ENCODE assay signal across 8 cellular contexts in genomic region chr12:116910645-116911449, GRCh38. TPM values are rescaled to one million over a fixed set of nuclear protein-coding genes. Genes with fewer than 3 reads are reported as not detected.
DNase-seq lines count a peak whose midpoint lies in the region; ATAC-seq and TF ChIP-seq lines count a peak whose summit lies in the region.

FBXW8 (plus strand) TSS chr12:116910950; CDS start chr12:116911038, 88 bp downstream.

- peaks cover 1% of the 10 kb centered on the region for H3K36me3 Mint-ChIP-seq in IgD-negative memory B cell

- peaks cover 5% of the 10 kb centered on the region for H3K4me1 ChIP-seq in RWPE2 (ENCODE audit: insufficient read depth, poor library complexity, severe bottlenecking)

- H3K27ac ChIP-seq in RWPE2 (ENCODE audit: poor library complexity, severe bottlenecking) (peak within 1 kb of the TSS; percentile 60), temporal lobe (ENCODE audit: low read depth, low read length) (no peak within 1 kb of the TSS)

- no peak for TF ChIP-seq CTCF in RWPE2 (IDR thresholded peaks at IDR 0.05; ENCODE audit: poor library complexity, severe bottlenecking)

- ATAC-seq in GM21529 (IDR thresholded peaks at IDR 0.05; ENCODE audit: unreplicated experiment) (peak; percentile 83), RWPE2 (ENCODE audit: low read depth) (peak; percentile 90)

- H3K27me3 ChIP-seq in RWPE2 (ENCODE audit: insufficient read depth, poor library complexity, severe bottlenecking): no peaks in the 10 kb centered on the region

- peaks cover 8 to 25% (median 21%) of the 10 kb centered on the region in 3 donors for H3K4me1 Mint-ChIP-seq in IgD-negative memory B cell

- peak within 1 kb of the TSS; percentile 99 for H3K4me3 ChIP-seq in RWPE2 (ENCODE audit: severe bottlenecking)

- no peaks in the 10 kb centered on the region for H3K9me3 ChIP-seq in RWPE2 (ENCODE audit: severe bottlenecking)

- H3K36me3 ChIP-seq in RWPE2 (ENCODE audit: low read depth): peaks cover 5% of the 10 kb centered on the region; the same call in 1 of the 2 replicates

- no peaks in the 10 kb centered on the region for H3K9me3 Mint-ChIP-seq in IgD-negative memory B cell

- peak within 1 kb of the TSS; percentile 47 to 90 (median 82) for H3K27ac Mint-ChIP-seq in IgD-negative memory B cell

- peaks cover 1% of the 10 kb centered on the region for H3K27me3 Mint-ChIP-seq in IgD-negative memory B cell

- H3K4me3 Mint-ChIP-seq in IgD-negative memory B cell: peak within 1 kb of the TSS; percentile 88 to 97 (median 95)

- peak; percentile 45 for DNase-seq in DMS79 treated with DMSO at 0.1 percent for 48 hours (lab: John Stamatoyannopoulos, UW)
- DNase-seq in RWPE2 (ENCODE audit: low spot score): peak; percentile 76
- peak; percentile 63 for DNase-seq in activated naive CD4-positive, alpha-beta T cell treated with Interleukin-2 at 50 U/mL for 16 hours
- DNase-seq in germinal center (ENCODE audit: low spot score): peak; percentile 79
- DNase-seq in occipital lobe (lab: John Stamatoyannopoulos, UW): peak; percentile 33

RNA-seq across cellular contexts. Expression of gene FBXW8, which starts in this region (rescaled TPM):
- 11.3 TPM for polyA plus RNA-seq in IgD-negative memory B cell
- 11.9 TPM for total RNA-seq in occipital lobe
- 10.8 TPM for total RNA-seq in temporal lobe
